1 cellular context compared by ENCODE assay signal in the genomic region with DNA sequence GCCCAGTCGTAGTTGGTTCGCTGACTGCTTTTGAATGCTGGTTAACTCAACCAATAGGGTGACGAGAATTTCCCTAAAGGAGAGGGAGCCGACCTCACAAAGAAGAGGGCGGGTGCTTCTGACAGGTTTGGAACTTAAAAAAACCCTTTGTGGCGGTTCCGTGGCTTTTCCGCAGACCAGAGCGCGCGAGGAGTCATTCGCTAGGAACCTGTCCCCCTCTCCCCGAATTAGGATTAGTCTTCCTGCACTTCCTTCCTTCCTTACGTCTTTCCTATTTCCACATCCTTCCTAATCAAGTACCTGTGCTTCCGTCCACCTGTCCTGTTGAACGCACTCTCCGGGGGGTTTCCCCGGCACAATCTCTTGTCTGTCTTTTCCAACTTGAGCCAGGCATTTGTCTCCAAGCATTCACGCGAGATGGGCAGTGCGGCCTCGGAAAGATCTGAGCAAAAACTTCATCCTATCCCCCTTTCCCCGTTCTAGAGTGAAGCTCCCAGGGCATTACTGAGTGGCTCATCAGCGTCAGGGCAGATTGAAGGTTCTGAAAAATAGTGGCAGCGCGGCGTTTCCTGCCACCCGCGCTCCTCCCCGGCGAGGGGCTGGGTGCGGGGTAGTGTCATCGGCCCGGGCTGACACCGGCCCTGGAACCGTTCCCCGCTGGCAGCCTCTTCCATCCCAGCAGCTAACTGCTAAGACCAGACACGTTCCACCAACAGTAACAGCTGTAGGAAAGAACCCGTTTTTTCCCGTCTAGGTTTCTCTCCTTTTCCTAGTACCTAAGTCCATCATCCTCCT.
TF ChIP-seq lines count a peak whose summit lies in the region.

No MANE protein-coding gene starts in this region.

TF ChIP-seq in HEK293, 187 proteins besides CTCF, POLR2A, EP300 and RAD21 (continued from another document):
- TF ChIP-seq ZSCAN30 (tag by site-specific recombination; IDR thresholded peaks at IDR 0.05) = 0 out of 2 replicates have a peak, but pooled peaks have one; percentile 14
- TF ChIP-seq SP3 (tag by site-specific recombination; IDR thresholded peaks at IDR 0.05) = peak; percentile 59
- no peak for TF ChIP-seq ZNF292 (tag by site-specific recombination; IDR thresholded peaks at IDR 0.05; ENCODE audit: borderline replicate concordance, low read depth)
- no peak for TF ChIP-seq YY2 (tag by site-specific recombination; IDR thresholded peaks at IDR 0.05)
- 0 out of 2 replicates have a peak, but pooled peaks have one; percentile 60 for TF ChIP-seq REPIN1 (tag by site-specific recombination; IDR thresholded peaks at IDR 0.05; ENCODE audit: low read depth)
- no peak for TF ChIP-seq ZNF426 (tag by site-specific recombination; IDR thresholded peaks at IDR 0.05)
- peak; percentile 69 for TF ChIP-seq ZNF391 (tag by site-specific recombination; IDR thresholded peaks at IDR 0.05; ENCODE audit: borderline replicate concordance, low read depth)
- TF ChIP-seq ZNF843 (tag by site-specific recombination; IDR thresholded peaks at IDR 0.05) = peak; percentile 59; the same call in 1 of the 2 replicates
- peak; percentile 83 for TF ChIP-seq SP2 (tag by site-specific recombination; IDR thresholded peaks at IDR 0.05)
- TF ChIP-seq ZBTB20 (tag by site-specific recombination; IDR thresholded peaks at IDR 0.05) = peak; percentile 78; the same call in 1 of the 2 replicates
- peak; percentile 26; the same call in 1 of the 2 replicates for TF ChIP-seq GLIS2 (tag by site-specific recombination; IDR thresholded peaks at IDR 0.05)
- peak; percentile 96 for TF ChIP-seq ZNF341 (tag by site-specific recombination; IDR thresholded peaks at IDR 0.05; ENCODE audit: low read depth)
- TF ChIP-seq ZNF610 (tag by site-specific recombination; IDR thresholded peaks at IDR 0.05; ENCODE audit: borderline replicate concordance) = peak; percentile 37; the same call in 1 of the 2 replicates
- peak; percentile 49 for TF ChIP-seq ZBTB26 (tag by site-specific recombination; optimal IDR thresholded peaks at IDR 0.05)
- TF ChIP-seq, protein P1, sequence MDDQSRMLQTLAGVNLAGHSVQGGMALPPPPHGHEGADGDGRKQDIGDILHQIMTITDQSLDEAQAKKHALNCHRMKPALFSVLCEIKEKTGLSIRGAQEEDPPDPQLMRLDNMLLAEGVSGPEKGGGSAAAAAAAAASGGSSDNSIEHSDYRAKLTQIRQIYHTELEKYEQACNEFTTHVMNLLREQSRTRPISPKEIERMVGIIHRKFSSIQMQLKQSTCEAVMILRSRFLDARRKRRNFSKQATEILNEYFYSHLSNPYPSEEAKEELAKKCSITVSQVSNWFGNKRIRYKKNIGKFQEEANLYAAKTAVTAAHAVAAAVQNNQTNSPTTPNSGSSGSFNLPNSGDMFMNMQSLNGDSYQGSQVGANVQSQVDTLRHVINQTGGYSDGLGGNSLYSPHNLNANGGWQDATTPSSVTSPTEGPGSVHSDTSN (CRISPR knock-in tag; IDR thresholded peaks at IDR 0.05) = 0 out of 2 replicates have a peak, but pooled peaks have one; percentile 60
- TF ChIP-seq ZNF777 (tag by site-specific recombination; IDR thresholded peaks at IDR 0.05; ENCODE audit: borderline replicate concordance) = 0 out of 2 replicates have a peak, but pooled peaks have one; percentile 62
- TF ChIP-seq PRDM6 (tag by site-specific recombination; IDR thresholded peaks at IDR 0.05) = no peak
- TF ChIP-seq ZNF366 (tag by site-specific recombination; conservative IDR thresholded peaks at IDR 0.05) = peak; percentile 76
- peak; percentile 63; the same call in 1 of the 2 replicates for TF ChIP-seq ZNF501 (tag by site-specific recombination; IDR thresholded peaks at IDR 0.05)
- peak; percentile 29 for TF ChIP-seq ZNF2 (tag by site-specific recombination; IDR thresholded peaks at IDR 0.05)
- TF ChIP-seq ZBTB17 (tag by site-specific recombination; IDR thresholded peaks at IDR 0.05) = peak; percentile 75; the same call in 1 of the 2 replicates
- TF ChIP-seq, protein P2, sequence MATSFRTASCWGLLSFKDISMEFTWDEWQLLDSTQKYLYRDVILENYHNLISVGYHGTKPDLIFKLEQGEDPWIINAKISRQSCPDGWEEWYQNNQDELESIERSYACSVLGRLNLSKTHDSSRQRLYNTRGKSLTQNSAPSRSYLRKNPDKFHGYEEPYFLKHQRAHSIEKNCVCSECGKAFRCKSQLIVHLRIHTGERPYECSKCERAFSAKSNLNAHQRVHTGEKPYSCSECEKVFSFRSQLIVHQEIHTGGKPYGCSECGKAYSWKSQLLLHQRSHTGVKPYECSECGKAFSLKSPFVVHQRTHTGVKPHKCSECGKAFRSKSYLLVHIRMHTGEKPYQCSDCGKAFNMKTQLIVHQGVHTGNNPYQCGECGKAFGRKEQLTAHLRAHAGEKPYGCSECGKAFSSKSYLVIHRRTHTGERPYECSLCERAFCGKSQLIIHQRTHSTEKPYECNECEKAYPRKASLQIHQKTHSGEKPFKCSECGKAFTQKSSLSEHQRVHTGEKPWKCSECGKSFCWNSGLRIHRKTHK (tag by site-specific recombination; IDR thresholded peaks at IDR 0.05) = no peak
- peak; percentile 93 for TF ChIP-seq ZNF362 (tag by site-specific recombination; IDR thresholded peaks at IDR 0.05)
- peak; percentile 86 for TF ChIP-seq ZNF350 (tag by site-specific recombination; IDR thresholded peaks at IDR 0.05)
- peak; percentile 74 for TF ChIP-seq PRDM1 (tag by site-specific recombination; IDR thresholded peaks at IDR 0.05)
- TF ChIP-seq PRDM10 (tag by site-specific recombination; IDR thresholded peaks at IDR 0.05) = peak; percentile 89
- peak; percentile 34; the same call in 1 of the 2 replicates for TF ChIP-seq IKZF3 (tag by site-specific recombination; IDR thresholded peaks at IDR 0.05)
- TF ChIP-seq ZNF398 (tag by site-specific recombination; IDR thresholded peaks at IDR 0.05) = 0 out of 2 replicates have a peak, but pooled peaks have one; percentile 6
- peak; percentile 57; the same call in 1 of the 2 replicates for TF ChIP-seq KLF16 (tag by site-specific recombination; IDR thresholded peaks at IDR 0.05)
